In genomic region chr11:67640021-67640757, GRCh38 we compare ENCODE assay signal across 1 cellular context.
A peak's percentile ranks its signal among the peaks of the same experiment; 100 is the strongest.
TF ChIP-seq lines count a peak whose summit lies in the region.

No MANE protein-coding gene starts in this region.

TF ChIP-seq in HepG2, 621 proteins besides CTCF, POLR2A, EP300 and RAD21 (continued from another document and continues in another):
- TF ChIP-seq SUZ12 (IDR thresholded peaks at IDR 0.05; ENCODE audit: low read depth, low read length) (no peak), REXO4 (CRISPR knock-in tag; IDR thresholded peaks at IDR 0.05; ENCODE audit: borderline replicate concordance) (no peak), HNRNPUL1 (IDR thresholded peaks at IDR 0.05; ENCODE audit: low read depth, low read length) (no peak), ZNF275 (CRISPR knock-in tag; IDR thresholded peaks at IDR 0.05; ENCODE audit: borderline replicate concordance) (no peak), ZNF230 (CRISPR knock-in tag; IDR thresholded peaks at IDR 0.05) (0 out of 2 replicates have a peak, but pooled peaks have one; percentile 65), ZNF350 (CRISPR knock-in tag; IDR thresholded peaks at IDR 0.05; ENCODE audit: borderline replicate concordance, low read depth) (no peak), ATAD3A (CRISPR knock-in tag; IDR thresholded peaks at IDR 0.05) (no peak), SMARCE1 (IDR thresholded peaks at IDR 0.05; ENCODE audit: borderline replicate concordance) (no peak), ZNF672 (CRISPR knock-in tag; IDR thresholded peaks at IDR 0.05) (no peak), ZNF503 (CRISPR knock-in tag; IDR thresholded peaks at IDR 0.05) (no peak), STAG1 (CRISPR knock-in tag; IDR thresholded peaks at IDR 0.05) (peak; percentile 54), ELF1 (CRISPR knock-in tag; IDR thresholded peaks at IDR 0.05) (no peak), ZNF274 (CRISPR knock-in tag; IDR thresholded peaks at IDR 0.05) (no peak), YEATS4 (CRISPR knock-in tag; IDR thresholded peaks at IDR 0.05; ENCODE audit: borderline replicate concordance) (no peak), TBX2 (CRISPR knock-in tag; IDR thresholded peaks at IDR 0.05; ENCODE audit: borderline replicate concordance) (peak; percentile 58; the same call in 1 of the 2 replicates), TOPORS (CRISPR knock-in tag; IDR thresholded peaks at IDR 0.05) (no peak), HMG20A (CRISPR knock-in tag; IDR thresholded peaks at IDR 0.05; ENCODE audit: borderline replicate concordance) (no peak), ZNF451 (CRISPR knock-in tag; IDR thresholded peaks at IDR 0.05) (no peak), ZBTB10 (CRISPR knock-in tag; IDR thresholded peaks at IDR 0.05; ENCODE audit: borderline replicate concordance) (no peak), NR2C2 (CRISPR knock-in tag; IDR thresholded peaks at IDR 0.05; ENCODE audit: borderline replicate concordance) (no peak), ZNF776 (CRISPR knock-in tag; IDR thresholded peaks at IDR 0.05) (no peak), RBAK (CRISPR knock-in tag; IDR thresholded peaks at IDR 0.05) (no peak), SPEN (CRISPR knock-in tag; IDR thresholded peaks at IDR 0.05; ENCODE audit: low read depth) (peak; percentile 50; the same call in 1 of the 2 replicates), ZNF546 (CRISPR knock-in tag; conservative IDR thresholded peaks at IDR 0.05) (no peak), NR1H2 (CRISPR knock-in tag; IDR thresholded peaks at IDR 0.05; ENCODE audit: borderline replicate concordance, low read depth) (no peak), MAFK (conservative IDR thresholded peaks at IDR 0.05 in 1 of 2, IDR thresholded peaks at IDR 0.05 in 1 of 2; ENCODE audit: low read length in 2 of 2) (no peak), SIX4 (CRISPR knock-in tag; IDR thresholded peaks at IDR 0.05) (no peak), NFATC3 (CRISPR knock-in tag; IDR thresholded peaks at IDR 0.05) (no peak), NFYC (CRISPR knock-in tag; IDR thresholded peaks at IDR 0.05) (no peak), SMC3 (IDR thresholded peaks at IDR 0.05; ENCODE audit: low read length) (peak; percentile 36; the same call in 1 of the 2 replicates), MAFG (CRISPR knock-in tag; IDR thresholded peaks at IDR 0.05) (no peak), ZNF512 (CRISPR knock-in tag; IDR thresholded peaks at IDR 0.05) (no peak), MEF2D (CRISPR knock-in tag; IDR thresholded peaks at IDR 0.05) (no peak), NFE2 (CRISPR knock-in tag; IDR thresholded peaks at IDR 0.05) (no peak), FOSL1 (CRISPR knock-in tag; IDR thresholded peaks at IDR 0.05; ENCODE audit: borderline replicate concordance) (no peak), FOXO1 (CRISPR knock-in tag; IDR thresholded peaks at IDR 0.05) (no peak), ZNF160 (CRISPR knock-in tag; IDR thresholded peaks at IDR 0.05) (no peak), MLLT10 (CRISPR knock-in tag; IDR thresholded peaks at IDR 0.05) (no peak)
- TF ChIP-seq, protein P1, sequence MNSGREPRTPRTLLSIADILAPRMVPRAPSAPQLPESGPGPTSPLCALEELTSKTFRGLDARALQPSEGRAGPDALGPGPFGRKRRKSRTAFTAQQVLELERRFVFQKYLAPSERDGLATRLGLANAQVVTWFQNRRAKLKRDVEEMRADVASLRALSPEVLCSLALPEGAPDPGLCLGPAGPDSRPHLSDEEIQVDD (CRISPR knock-in tag; IDR thresholded peaks at IDR 0.05; ENCODE audit: borderline replicate concordance): no peak
- TF ChIP-seq, protein P2, sequence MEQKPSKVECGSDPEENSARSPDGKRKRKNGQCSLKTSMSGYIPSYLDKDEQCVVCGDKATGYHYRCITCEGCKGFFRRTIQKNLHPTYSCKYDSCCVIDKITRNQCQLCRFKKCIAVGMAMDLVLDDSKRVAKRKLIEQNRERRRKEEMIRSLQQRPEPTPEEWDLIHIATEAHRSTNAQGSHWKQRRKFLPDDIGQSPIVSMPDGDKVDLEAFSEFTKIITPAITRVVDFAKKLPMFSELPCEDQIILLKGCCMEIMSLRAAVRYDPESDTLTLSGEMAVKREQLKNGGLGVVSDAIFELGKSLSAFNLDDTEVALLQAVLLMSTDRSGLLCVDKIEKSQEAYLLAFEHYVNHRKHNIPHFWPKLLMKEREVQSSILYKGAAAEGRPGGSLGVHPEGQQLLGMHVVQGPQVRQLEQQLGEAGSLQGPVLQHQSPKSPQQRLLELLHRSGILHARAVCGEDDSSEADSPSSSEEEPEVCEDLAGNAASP (CRISPR knock-in tag; IDR thresholded peaks at IDR 0.05; ENCODE audit: borderline replicate concordance): no peak
- TF ChIP-seq, protein P3, sequence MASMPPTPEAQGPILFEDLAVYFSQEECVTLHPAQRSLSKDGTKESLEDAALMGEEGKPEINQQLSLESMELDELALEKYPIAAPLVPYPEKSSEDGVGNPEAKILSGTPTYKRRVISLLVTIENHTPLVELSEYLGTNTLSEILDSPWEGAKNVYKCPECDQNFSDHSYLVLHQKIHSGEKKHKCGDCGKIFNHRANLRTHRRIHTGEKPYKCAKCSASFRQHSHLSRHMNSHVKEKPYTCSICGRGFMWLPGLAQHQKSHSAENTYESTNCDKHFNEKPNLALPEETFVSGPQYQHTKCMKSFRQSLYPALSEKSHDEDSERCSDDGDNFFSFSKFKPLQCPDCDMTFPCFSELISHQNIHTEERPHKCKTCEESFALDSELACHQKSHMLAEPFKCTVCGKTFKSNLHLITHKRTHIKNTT (CRISPR knock-in tag; IDR thresholded peaks at IDR 0.05): no peak
- TF ChIP-seq, protein P4, sequence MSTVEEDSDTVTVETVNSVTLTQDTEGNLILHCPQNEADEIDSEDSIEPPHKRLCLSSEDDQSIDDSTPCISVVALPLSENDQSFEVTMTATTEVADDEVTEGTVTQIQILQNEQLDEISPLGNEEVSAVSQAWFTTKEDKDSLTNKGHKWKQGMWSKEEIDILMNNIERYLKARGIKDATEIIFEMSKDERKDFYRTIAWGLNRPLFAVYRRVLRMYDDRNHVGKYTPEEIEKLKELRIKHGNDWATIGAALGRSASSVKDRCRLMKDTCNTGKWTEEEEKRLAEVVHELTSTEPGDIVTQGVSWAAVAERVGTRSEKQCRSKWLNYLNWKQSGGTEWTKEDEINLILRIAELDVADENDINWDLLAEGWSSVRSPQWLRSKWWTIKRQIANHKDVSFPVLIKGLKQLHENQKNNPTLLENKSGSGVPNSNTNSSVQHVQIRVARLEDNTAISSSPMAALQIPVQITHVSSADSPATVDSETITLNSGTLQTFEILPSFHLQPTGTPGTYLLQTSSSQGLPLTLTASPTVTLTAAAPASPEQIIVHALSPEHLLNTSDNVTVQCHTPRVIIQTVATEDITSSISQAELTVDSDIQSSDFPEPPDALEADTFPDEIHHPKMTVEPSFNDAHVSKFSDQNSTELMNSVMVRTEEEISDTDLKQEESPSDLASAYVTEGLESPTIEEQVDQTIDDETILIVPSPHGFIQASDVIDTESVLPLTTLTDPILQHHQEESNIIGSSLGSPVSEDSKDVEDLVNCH (CRISPR knock-in tag; IDR thresholded peaks at IDR 0.05): no peak
- TF ChIP-seq, protein P5, sequence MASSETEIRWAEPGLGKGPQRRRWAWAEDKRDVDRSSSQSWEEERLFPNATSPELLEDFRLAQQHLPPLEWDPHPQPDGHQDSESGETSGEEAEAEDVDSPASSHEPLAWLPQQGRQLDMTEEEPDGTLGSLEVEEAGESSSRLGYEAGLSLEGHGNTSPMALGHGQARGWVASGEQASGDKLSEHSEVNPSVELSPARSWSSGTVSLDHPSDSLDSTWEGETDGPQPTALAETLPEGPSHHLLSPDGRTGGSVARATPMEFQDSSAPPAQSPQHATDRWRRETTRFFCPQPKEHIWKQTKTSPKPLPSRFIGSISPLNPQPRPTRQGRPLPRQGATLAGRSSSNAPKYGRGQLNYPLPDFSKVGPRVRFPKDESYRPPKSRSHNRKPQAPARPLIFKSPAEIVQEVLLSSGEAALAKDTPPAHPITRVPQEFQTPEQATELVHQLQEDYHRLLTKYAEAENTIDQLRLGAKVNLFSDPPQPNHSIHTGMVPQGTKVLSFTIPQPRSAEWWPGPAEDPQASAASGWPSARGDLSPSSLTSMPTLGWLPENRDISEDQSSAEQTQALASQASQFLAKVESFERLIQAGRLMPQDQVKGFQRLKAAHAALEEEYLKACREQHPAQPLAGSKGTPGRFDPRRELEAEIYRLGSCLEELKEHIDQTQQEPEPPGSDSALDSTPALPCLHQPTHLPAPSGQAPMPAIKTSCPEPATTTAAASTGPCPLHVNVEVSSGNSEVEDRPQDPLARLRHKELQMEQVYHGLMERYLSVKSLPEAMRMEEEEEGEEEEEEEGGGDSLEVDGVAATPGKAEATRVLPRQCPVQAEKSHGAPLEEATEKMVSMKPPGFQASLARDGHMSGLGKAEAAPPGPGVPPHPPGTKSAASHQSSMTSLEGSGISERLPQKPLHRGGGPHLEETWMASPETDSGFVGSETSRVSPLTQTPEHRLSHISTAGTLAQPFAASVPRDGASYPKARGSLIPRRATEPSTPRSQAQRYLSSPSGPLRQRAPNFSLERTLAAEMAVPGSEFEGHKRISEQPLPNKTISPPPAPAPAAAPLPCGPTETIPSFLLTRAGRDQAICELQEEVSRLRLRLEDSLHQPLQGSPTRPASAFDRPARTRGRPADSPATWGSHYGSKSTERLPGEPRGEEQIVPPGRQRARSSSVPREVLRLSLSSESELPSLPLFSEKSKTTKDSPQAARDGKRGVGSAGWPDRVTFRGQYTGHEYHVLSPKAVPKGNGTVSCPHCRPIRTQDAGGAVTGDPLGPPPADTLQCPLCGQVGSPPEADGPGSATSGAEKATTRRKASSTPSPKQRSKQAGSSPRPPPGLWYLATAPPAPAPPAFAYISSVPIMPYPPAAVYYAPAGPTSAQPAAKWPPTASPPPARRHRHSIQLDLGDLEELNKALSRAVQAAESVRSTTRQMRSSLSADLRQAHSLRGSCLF (CRISPR knock-in tag; IDR thresholded peaks at IDR 0.05; ENCODE audit: borderline replicate concordance): no peak
- TF ChIP-seq, protein P6, sequence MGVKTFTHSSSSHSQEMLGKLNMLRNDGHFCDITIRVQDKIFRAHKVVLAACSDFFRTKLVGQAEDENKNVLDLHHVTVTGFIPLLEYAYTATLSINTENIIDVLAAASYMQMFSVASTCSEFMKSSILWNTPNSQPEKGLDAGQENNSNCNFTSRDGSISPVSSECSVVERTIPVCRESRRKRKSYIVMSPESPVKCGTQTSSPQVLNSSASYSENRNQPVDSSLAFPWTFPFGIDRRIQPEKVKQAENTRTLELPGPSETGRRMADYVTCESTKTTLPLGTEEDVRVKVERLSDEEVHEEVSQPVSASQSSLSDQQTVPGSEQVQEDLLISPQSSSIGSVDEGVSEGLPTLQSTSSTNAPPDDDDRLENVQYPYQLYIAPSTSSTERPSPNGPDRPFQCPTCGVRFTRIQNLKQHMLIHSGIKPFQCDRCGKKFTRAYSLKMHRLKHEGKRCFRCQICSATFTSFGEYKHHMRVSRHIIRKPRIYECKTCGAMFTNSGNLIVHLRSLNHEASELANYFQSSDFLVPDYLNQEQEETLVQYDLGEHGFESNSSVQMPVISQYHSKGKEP (CRISPR knock-in tag; IDR thresholded peaks at IDR 0.05): no peak
- TF ChIP-seq, protein P7, sequence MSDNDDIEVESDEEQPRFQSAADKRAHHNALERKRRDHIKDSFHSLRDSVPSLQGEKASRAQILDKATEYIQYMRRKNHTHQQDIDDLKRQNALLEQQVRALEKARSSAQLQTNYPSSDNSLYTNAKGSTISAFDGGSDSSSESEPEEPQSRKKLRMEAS (IDR thresholded peaks at IDR 0.05): peak; percentile 94
